In genomic region chr6:53701333-53702073, GRCh38 we compare ENCODE assay signal across 14 cellular contexts. TPM values are rescaled to one million over a fixed set of nuclear protein-coding genes. Genes with fewer than 3 reads are reported as not detected.
DNase-seq lines count a peak whose midpoint lies in the region; ATAC-seq and TF ChIP-seq lines count a peak whose summit lies in the region.
"Had no signal": no experiment of that assay in that cellular context is flagged by ENCODE, and none has a peak within 500 bp of the region (broad histone marks: within the 10 kb centered on the region; RNA-seq: fewer than 3 reads in every experiment).

No MANE protein-coding gene starts in this region.

- H3K27me3 Mint-ChIP-seq in T-cell: peaks cover 0 to 6% of the 10 kb centered on the region in 2 donors
- H3K27me3 Mint-ChIP-seq in glutamatergic neuron (ENCODE audit: unreplicated experiment): peaks cover 3% of the 10 kb centered on the region
- H3K27me3 Mint-ChIP-seq: naive B cell had no signal

- no peaks in the 10 kb centered on the region for H3K9me3 Mint-ChIP-seq in T-cell
- H3K9me3 Mint-ChIP-seq in glutamatergic neuron (ENCODE audit: unreplicated experiment): peaks cover 1% of the 10 kb centered on the region
- H3K9me3 Mint-ChIP-seq: H9, naive B cell had no signal

- POLR2A ChIA-PET in T-cell (lab: Charles Lee): no interaction called here

- DNase-seq in left ventricle myocardium superior (no peak), cardiac septum (ENCODE audit: low spot score) (no peak), T-cell (no peak), glutamatergic neuron (no peak), superior temporal gyrus (ENCODE audit: extremely low spot score) (peak; percentile 58)
- DNase-seq: COR-L47, H9, naive B cell, NCI-H146, NCI-H446 treated with DMSO at 0.1 percent for 48 hours had no signal

- TF ChIP-seq CTCF in glutamatergic neuron (IDR thresholded peaks at IDR 0.05; ENCODE audit: partially characterized antibody, unreplicated experiment): no peak

- H3K36me3 Mint-ChIP-seq in T-cell: no peaks in the 10 kb centered on the region
- H3K36me3 Mint-ChIP-seq in glutamatergic neuron (ENCODE audit: unreplicated experiment): no peaks in the 10 kb centered on the region
- H3K36me3 Mint-ChIP-seq: naive B cell had no signal

- H3K27ac Mint-ChIP-seq in T-cell (no peak overlapping the region), glutamatergic neuron (ENCODE audit: unreplicated experiment) (peak overlapping the region; percentile 25)
- H3K27ac Mint-ChIP-seq: H9, naive B cell had no signal

- H3K4me3 Mint-ChIP-seq in T-cell: no peak overlapping the region
- H3K4me3 Mint-ChIP-seq in glutamatergic neuron (ENCODE audit: unreplicated experiment): no peak overlapping the region
- H3K4me3 Mint-ChIP-seq: H9, naive B cell had no signal

- H3K4me1 Mint-ChIP-seq in T-cell: peaks cover 6 to 8% (median 6%) of the 10 kb centered on the region in 3 donors
- H3K4me1 Mint-ChIP-seq in glutamatergic neuron (ENCODE audit: low read depth, unreplicated experiment): peaks cover 19% of the 10 kb centered on the region
- H3K4me1 Mint-ChIP-seq: naive B cell had no signal

- intact Hi-C loops in left ventricle myocardium superior (cut with micrococcal nuclease) (no loop called here), cardiac septum (cut with DNase I) (no loop called here)

- ATAC-seq in left ventricle myocardium superior: peak; percentile 32
- ATAC-seq in T-cell (replicated peaks in 1 of 4): peak; percentile 52 to 79 (median 64)
- ATAC-seq in GM19395 (IDR thresholded peaks at IDR 0.05; ENCODE audit: unreplicated experiment): no peak
- no peak for ATAC-seq in GM21737 (IDR thresholded peaks at IDR 0.05; ENCODE audit: unreplicated experiment)
- no peak for ATAC-seq in GM18907 (IDR thresholded peaks at IDR 0.05; ENCODE audit: unreplicated experiment)

- CTCF ChIA-PET in T-cell (lab: Charles Lee): interaction anchor here in 1 of 2 donors (0.7 to 1.2 kb wide), 2 partner anchors 20 to 499 kb away, joined by 3 to 4 read pairs; no protein-coding TSS in a partner anchor

RNA-seq across cellular contexts. Expression of gene KLHL31, which starts 35.9 kb away (rescaled TPM):
- 328 TPM for total RNA-seq in left ventricle myocardium superior
- 188 TPM for total RNA-seq in cardiac septum
- under 1 TPM in 3 of 5 donors, not detected in 2; 0.25 to 0.58 (median 0.43) TPM for total RNA-seq in T-cell
- total RNA-seq in glutamatergic neuron (ENCODE audit: unreplicated experiment): 0.10 TPM
- total RNA-seq: endothelial cell of umbilical vein had no signal

Comparison
In these comparisons a context has a peak if more than half of its experiments do, and no peak if none do; other contexts are left out.
1. ATAC-seq: peak in left ventricle myocardium superior (single experiment) and T-cell (4 of 4); none in GM19395 (single experiment), GM21737 (single experiment) and GM18907 (single experiment).
2. RNA of gene KLHL31, which starts 35.9 kb away (total RNA-seq): 328 TPM in left ventricle myocardium superior (single experiment) and 188 TPM in cardiac septum (single experiment); 0.25 to 0.58 TPM in T-cell and 0.10 TPM in glutamatergic neuron (single experiment); every median in the first group is over 100 times any median in the second.